Comparison of ENCODE assay signal across 8 cellular contexts in the genomic region with DNA sequence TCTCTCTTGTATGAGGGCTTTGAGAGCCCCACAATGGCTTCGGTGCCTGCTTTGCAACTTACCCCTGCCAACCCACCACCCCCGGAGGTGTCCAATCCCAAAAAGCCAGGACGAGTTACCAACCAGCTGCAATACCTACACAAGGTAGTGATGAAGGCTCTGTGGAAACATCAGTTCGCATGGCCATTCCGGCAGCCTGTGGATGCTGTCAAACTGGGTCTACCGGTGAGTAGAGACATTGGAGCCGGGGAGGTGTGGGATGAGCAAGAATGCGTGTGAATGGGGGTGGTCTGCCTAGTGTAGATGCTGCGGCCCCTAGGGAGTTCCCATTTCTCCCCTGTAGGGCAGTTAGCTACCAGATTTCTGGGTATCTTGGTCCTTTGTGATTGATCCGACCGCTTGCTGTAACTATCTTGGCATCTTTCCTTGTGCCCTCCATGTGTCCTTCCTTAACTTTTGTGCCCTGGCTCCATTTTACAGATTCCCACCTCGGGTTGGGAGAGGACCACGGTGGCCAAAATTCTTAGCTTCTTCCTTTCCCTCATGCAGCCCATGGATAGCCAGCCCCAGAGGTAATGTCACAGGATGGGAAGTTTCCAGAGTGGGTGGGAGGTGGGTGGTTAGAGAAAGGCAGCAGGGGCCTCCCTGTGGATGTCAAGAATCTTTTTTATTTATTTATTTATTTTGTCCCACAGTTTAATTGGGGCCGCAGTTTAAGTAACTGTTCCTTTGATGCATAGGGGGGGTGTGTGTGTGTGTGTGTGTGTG. TPM values are rescaled to one million over a fixed set of nuclear protein-coding genes. Genes with fewer than 3 reads are reported as not detected.
DNase-seq lines count a peak whose midpoint lies in the region; ATAC-seq and TF ChIP-seq lines count a peak whose summit lies in the region.

No MANE protein-coding gene starts in this region.

- POLR2A ChIA-PET in CD4-positive, alpha-beta T cell (lab: Charles Lee), result interaction anchor here (0.5 to 12.1 kb wide), 12 partner anchors 9 to 421 kb away, joined by 3 to 444 read pairs (median 103); a partner anchor contains a TSS
- POLR2A ChIA-PET in GM10248 (lab: Yijun Ruan, JAX), result interaction anchor here (1.0 to 9.8 kb wide), 7 partner anchors 10 to 130 kb away, joined by 4 to 271 read pairs (median 19); a partner anchor contains a TSS

- peaks cover 93% of the 10 kb centered on the region for H3F3A ChIP-seq in MM.1S (ENCODE audit: insufficient read depth, low read length)

- intact Hi-C loops in CD4-positive, alpha-beta T cell (cut with DNase I, micrococcal nuclease), result loop anchor here in 1 of 2 experiments (5.0 kb wide), 1 partner anchor 1263 kb away; a partner anchor contains a TSS

- no peak for TF ChIP-seq CTCF in CD4-positive, alpha-beta T cell (IDR thresholded peaks at IDR 0.05)
- TF ChIP-seq CTCF in MM.1S (IDR thresholded peaks at IDR 0.05; ENCODE audit: low read length) (no peak), neural crest cell (conservative IDR thresholded peaks at IDR 0.05) (no peak), GM10248 (IDR thresholded peaks at IDR 0.05; ENCODE audit: control extremely low read depth, extremely low read depth, low read depth, missing control alignments) (no peak)

- CTCF ChIA-PET in CD4-positive, alpha-beta T cell (lab: Charles Lee), result interaction anchor here (1.0 to 13.1 kb wide), 6 partner anchors 10 to 136 kb away, joined by 3 to 177 read pairs (median 6); a partner anchor contains a TSS
- CTCF ChIA-PET in GM10248 (lab: Yijun Ruan, JAX), result interaction anchor here (0.8 to 14.8 kb wide), 6 partner anchors 10 to 136 kb away, joined by 3 to 313 read pairs (median 14); a partner anchor contains a TSS

- no peak overlapping the region for H2AFZ ChIP-seq in MM.1S (ENCODE audit: low read length)

- no peaks in the 10 kb centered on the region for H3K27me3 Mint-ChIP-seq in CD4-positive, alpha-beta T cell
- H3K27me3 Mint-ChIP-seq in neural crest cell (ENCODE audit: low read depth), result peaks cover 44% of the 10 kb centered on the region

- in situ Hi-C loops in G401 (cut with HindIII; ENCODE audit: low sequenced_read_pairs), result no loop called here

- H3K27ac ChIP-seq in CD4-positive, alpha-beta T cell (ENCODE audit: low read depth, low read length), result peak overlapping the region; percentile 63
- H3K27ac ChIP-seq in MM.1S (ENCODE audit: low read length) (no peak overlapping the region), duodenal mucosa (ENCODE audit: low read depth, low read length) (no peak overlapping the region)

- H3K4me3 Mint-ChIP-seq in CD4-positive, alpha-beta T cell, result peak overlapping the region; percentile 98
- peak overlapping the region; percentile 98 for H3K4me3 Mint-ChIP-seq in neural crest cell

- peaks cover 49% of the 10 kb centered on the region for H3K4me1 Mint-ChIP-seq in CD4-positive, alpha-beta T cell (ENCODE audit: low read depth)
- H3K4me1 Mint-ChIP-seq in neural crest cell, result peaks cover 55% of the 10 kb centered on the region

- no peaks in the 10 kb centered on the region for H3K9me2 ChIP-seq in MM.1S (replicated peaks; ENCODE audit: insufficient read depth, low read length)

- H3K4me2 ChIP-seq in MM.1S (ENCODE audit: low read depth, low read length), result peak overlapping the region; percentile 87

- peaks cover 72% of the 10 kb centered on the region for H4K20me1 ChIP-seq in MM.1S (ENCODE audit: insufficient read depth, low read length)

- H3K4me1 ChIP-seq in MM.1S (ENCODE audit: low read length), result peaks cover 18% of the 10 kb centered on the region
- peaks cover 40 to 44% of the 10 kb centered on the region in 2 donors for H3K4me1 ChIP-seq in duodenal mucosa (ENCODE audit: control insufficient read depth in 1 of 2, insufficient read depth in 2 of 2, low read length in 2 of 2)

- H3K4me3 ChIP-seq in MM.1S (ENCODE audit: low read length) (peak overlapping the region; percentile 91), duodenal mucosa (ENCODE audit: low read depth in 1 of 2, low read length in 2 of 2) (peak overlapping the region; percentile 84 to 99)

- H3K27ac Mint-ChIP-seq in CD4-positive, alpha-beta T cell, result peak overlapping the region; percentile 100
- peak overlapping the region; percentile 38 for H3K27ac Mint-ChIP-seq in neural crest cell (ENCODE audit: unreplicated experiment)

- ATAC-seq in CD4-positive, alpha-beta T cell (ENCODE audit: poor library complexity), result no peak

- H3K79me2 ChIP-seq in MM.1S (ENCODE audit: low read length), result peaks cover 88% of the 10 kb centered on the region

- no peak for DNase-seq in CD4-positive, alpha-beta T cell
- no peak for DNase-seq in MM.1S
- DNase-seq in neural crest cell (ENCODE audit: low read depth, low spot score), result no peak
- no peak for DNase-seq in GM10248 (ENCODE audit: extremely low spot score)
- no peak for DNase-seq in NCI-H2196 (lab: John Stamatoyannopoulos, UW; ENCODE audit: unreplicated experiment)
- DNase-seq in G401 (ENCODE audit: low spot score), result no peak
- no peak for DNase-seq in T1000 (lab: John Stamatoyannopoulos, UW)

- H3K9ac ChIP-seq in MM.1S (ENCODE audit: low read length) (peak overlapping the region; percentile 92; the same call in 1 of the 2 replicates), duodenal mucosa (ENCODE audit: low read depth in 1 of 2, low read length in 2 of 2) (peak overlapping the region; percentile 78 to 97)

- H3K9me3 ChIP-seq in CD4-positive, alpha-beta T cell (ENCODE audit: control insufficient read depth, low read length), result no peaks in the 10 kb centered on the region
- no peaks in the 10 kb centered on the region for H3K9me3 ChIP-seq in MM.1S (replicated peaks; ENCODE audit: insufficient read depth, low read length)
- no peaks in the 10 kb centered on the region for H3K9me3 ChIP-seq in duodenal mucosa (ENCODE audit: control insufficient read depth in 1 of 2, low read length in 2 of 2)

- no peaks in the 10 kb centered on the region for H3K9me3 Mint-ChIP-seq in CD4-positive, alpha-beta T cell
- H3K9me3 Mint-ChIP-seq in neural crest cell, result no peaks in the 10 kb centered on the region

- H3K36me3 Mint-ChIP-seq in CD4-positive, alpha-beta T cell (ENCODE audit: low read depth), result peaks cover 98% of the 10 kb centered on the region
- H3K36me3 Mint-ChIP-seq in neural crest cell (ENCODE audit: low read depth), result peaks cover 74% of the 10 kb centered on the region

- H3K36me3 ChIP-seq in MM.1S (replicated peaks; ENCODE audit: insufficient read depth, low read length) (peaks cover 62% of the 10 kb centered on the region), duodenal mucosa (ENCODE audit: control insufficient read depth in 1 of 2, insufficient read depth in 2 of 2, low read length in 2 of 2) (peaks cover 56 to 66% of the 10 kb centered on the region in 2 donors)

- no peaks in the 10 kb centered on the region for H3K27me3 ChIP-seq in CD4-positive, alpha-beta T cell (ENCODE audit: control insufficient read depth, insufficient read depth, low read length)
- H3K27me3 ChIP-seq in MM.1S (replicated peaks; ENCODE audit: insufficient read depth, low read length), result no peaks in the 10 kb centered on the region
- no peaks in the 10 kb centered on the region for H3K27me3 ChIP-seq in duodenal mucosa (ENCODE audit: control insufficient read depth in 1 of 2, insufficient read depth in 2 of 2, low read length in 2 of 2)

RNA-seq across cellular contexts. Expression of a gene that starts 6.3 kb away (rescaled TPM):
- 100 to 1,000 TPM; 340 to 378 TPM for total RNA-seq in CD4-positive, alpha-beta T cell
- 312 and 329 TPM in 2 replicates for total RNA-seq in neural crest cell
- 96.4 and 172 TPM in 2 replicates for total RNA-seq in G401 (2014; rRNA removed; shearing (Covaris generic))

RNA-seq across cellular contexts. Expression of a gene that starts 21.8 kb away (rescaled TPM):
- total RNA-seq in CD4-positive, alpha-beta T cell, result 10 to 100 TPM; 14.4 to 16.5 TPM
- total RNA-seq in neural crest cell, result 0.89 and 1.7 TPM in 2 replicates
- 11.4 and 15.8 TPM in 2 replicates for total RNA-seq in G401 (2014; rRNA removed; shearing (Covaris generic))

RNA-seq across cellular contexts. Expression of a gene that starts 33.9 kb away (rescaled TPM):
- 1 to 10 TPM; 4.6 to 6.0 TPM for total RNA-seq in CD4-positive, alpha-beta T cell
- total RNA-seq in neural crest cell, result 0.59 and 0.63 TPM in 2 replicates
- total RNA-seq in G401 (2014; rRNA removed; shearing (Covaris generic)), result 3.2 and 8.0 TPM in 2 replicates

RNA-seq across cellular contexts. Expression of a gene that starts 34.7 kb away (rescaled TPM):
- total RNA-seq in CD4-positive, alpha-beta T cell, result 1 to 10 TPM; 5.9 to 6.1 TPM
- 1.7 and 2.8 TPM in 2 replicates for total RNA-seq in neural crest cell
- 1.4 and 1.7 TPM in 2 replicates for total RNA-seq in G401 (2014; rRNA removed; shearing (Covaris generic))
